10 cellular contexts compared by ENCODE assay signal in the genomic region with DNA sequence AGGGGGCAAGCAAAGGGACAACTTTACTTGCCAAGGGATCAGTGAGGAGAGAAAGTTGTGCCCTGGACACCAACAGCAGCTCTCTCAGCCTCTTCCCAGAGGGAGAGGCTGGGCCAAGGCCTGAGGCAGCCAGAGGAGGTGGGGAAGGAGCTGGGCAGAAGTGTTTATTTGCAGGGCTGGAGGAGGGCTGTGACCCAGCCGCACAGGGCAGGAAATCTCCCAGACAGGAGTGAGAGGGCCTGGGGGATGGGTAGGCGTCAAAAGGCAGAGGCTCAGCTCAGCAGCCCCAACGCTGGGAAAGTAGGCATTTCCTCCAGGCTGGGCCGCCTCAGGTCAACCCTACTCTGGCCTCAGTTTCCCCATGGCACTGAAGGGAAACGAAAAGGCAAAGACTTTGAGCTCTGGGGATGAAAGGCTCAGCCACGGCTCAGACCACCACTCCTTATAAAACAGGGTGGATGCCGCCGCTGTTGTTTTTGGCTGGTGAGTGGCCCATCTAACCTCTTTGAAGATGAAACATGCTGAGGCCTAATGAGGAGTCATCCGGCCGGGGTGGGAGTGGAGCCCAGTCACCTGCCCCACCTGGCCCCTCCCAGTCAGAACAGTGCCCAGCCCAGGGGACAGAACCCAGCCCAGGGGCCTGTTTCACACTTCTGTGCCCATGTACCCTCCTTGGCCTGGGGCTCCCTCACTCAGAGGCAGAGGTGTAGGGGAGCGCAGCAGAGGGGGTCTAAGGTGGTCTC. TPM values are rescaled to one million over a fixed set of nuclear protein-coding genes. Genes with fewer than 3 reads are reported as not detected.
A peak's percentile ranks its signal among the peaks of the same experiment; 100 is the strongest.
DNase-seq lines count a peak whose midpoint lies in the region; ATAC-seq and TF ChIP-seq lines count a peak whose summit lies in the region.
"Had no signal": no experiment of that assay in that cellular context is flagged by ENCODE, and none has a peak within 500 bp of the region (broad histone marks: within the 10 kb centered on the region; RNA-seq: fewer than 3 reads in every experiment).

No MANE protein-coding gene starts in this region.

- H3K27me3 ChIP-seq in hepatocyte, result no peaks in the 10 kb centered on the region
- H3K27me3 ChIP-seq in skeletal muscle satellite cell (ENCODE audit: control insufficient read depth, insufficient read depth, low read length), result peaks cover 5% of the 10 kb centered on the region
- no peaks in the 10 kb centered on the region for H3K27me3 ChIP-seq in testis
- H3K27me3 ChIP-seq: foreskin keratinocyte had no signal

- POLR2A ChIA-PET in WTC11 (lab: Charles Lee), result interaction anchor here (1.4 kb wide), 1 partner anchor 22 kb away, joined by 4 read pairs; no protein-coding TSS in a partner anchor

- no peak for TF ChIP-seq CTCF in WTC11 (IDR thresholded peaks at IDR 0.05)
- no peak for TF ChIP-seq CTCF in hepatocyte (IDR thresholded peaks at IDR 0.05; ENCODE audit: poor library complexity)
- no peak for TF ChIP-seq CTCF in testis (IDR thresholded peaks at IDR 0.05)

- TF ChIP-seq POLR2A in testis (IDR thresholded peaks at IDR 0.05), result no peak

- WGBS in hepatocyte (ENCODE audit: low lambda C conversion rate, missing lambda C conversion rate), result 53% methylated on average over 11 of the region's 11 CpGs
- WGBS in testis, 2 donors, result 75 to 87% methylated on average over 8 to 11 of the region's 11 CpGs

- DNase-seq in activated T-cell treated with anti-CD3 and anti-CD28 coated beads, Interleukin-2, amount 50 U/mL, for 24 hours, result peak; percentile 44
- no peak for DNase-seq in activated T-cell treated with anti-CD3 and anti-CD28 coated beads, Interleukin-2, amount 50 U/mL, for 48 hours
- no peak for DNase-seq in WTC11 (ENCODE audit: low spot score)
- DNase-seq in hepatocyte (ENCODE audit: low spot score), result no peak
- DNase-seq in testis, result no peak
- DNase-seq in SK-N-DZ (ENCODE audit: low spot score), result no peak
- DNase-seq: foreskin keratinocyte had no signal

- H3K79me2 ChIP-seq in hepatocyte, result no peaks in the 10 kb centered on the region

- H3K9me2 ChIP-seq in hepatocyte (replicated peaks; ENCODE audit: insufficient read depth), result no peaks in the 10 kb centered on the region

- H3K4me1 Mint-ChIP-seq in activated T-cell treated with anti-CD3 and anti-CD28 coated beads, Interleukin-2, amount 50 U/mL, for 24 hours (ENCODE audit: low read depth), result peaks cover 61% of the 10 kb centered on the region
- H3K4me1 Mint-ChIP-seq in WTC11, result peaks cover 52% of the 10 kb centered on the region

- H3K4me2 ChIP-seq in hepatocyte, result no peak overlapping the region
- peak overlapping the region; percentile 12 for H3K4me2 ChIP-seq in skeletal muscle satellite cell (ENCODE audit: low read length)

- no peak overlapping the region for H2AFZ ChIP-seq in hepatocyte

- H3K36me3 Mint-ChIP-seq in activated T-cell treated with anti-CD3 and anti-CD28 coated beads, Interleukin-2, amount 50 U/mL, for 24 hours (ENCODE audit: low read depth), result no peaks in the 10 kb centered on the region
- H3K36me3 Mint-ChIP-seq in WTC11, result no peaks in the 10 kb centered on the region

- peak; percentile 77 for ATAC-seq in WTC11
- ATAC-seq in HG03378 (IDR thresholded peaks at IDR 0.05; ENCODE audit: unreplicated experiment), result no peak
- ATAC-seq: foreskin keratinocyte, Panc1 had no signal

- peak overlapping the region; percentile 3 for H3K27ac Mint-ChIP-seq in activated T-cell treated with anti-CD3 and anti-CD28 coated beads, Interleukin-2, amount 50 U/mL, for 24 hours
- H3K27ac Mint-ChIP-seq in WTC11, result peak overlapping the region; percentile 40; the same call in 1 of the 2 replicates

- CTCF ChIA-PET in WTC11 (lab: Charles Lee), result interaction anchor here (0.9 to 2.2 kb wide), 7 partner anchors 11 to 59 kb away, joined by 3 to 18 read pairs (median 5); a partner anchor contains a TSS

- no peak overlapping the region for H3K9ac ChIP-seq in skeletal muscle satellite cell (ENCODE audit: low read depth, low read length)

- intact Hi-C loops in testis (cut with DNase I; ENCODE audit: low total_unique reads), result no loop called here

- H3K4me1 ChIP-seq in hepatocyte (ENCODE audit: insufficient read depth) (peaks cover 64% of the 10 kb centered on the region), skeletal muscle satellite cell (ENCODE audit: control insufficient read depth, insufficient read depth, low read length) (peaks cover 43% of the 10 kb centered on the region), testis (peaks cover 25% of the 10 kb centered on the region)

- H3K9me3 ChIP-seq in hepatocyte (ENCODE audit: low read depth) (no peaks in the 10 kb centered on the region), skeletal muscle satellite cell (replicated peaks; ENCODE audit: low read length) (no peaks in the 10 kb centered on the region), testis (no peaks in the 10 kb centered on the region)

- no peaks in the 10 kb centered on the region for H3K9me3 Mint-ChIP-seq in activated T-cell treated with anti-CD3 and anti-CD28 coated beads, Interleukin-2, amount 50 U/mL, for 24 hours
- no peaks in the 10 kb centered on the region for H3K9me3 Mint-ChIP-seq in WTC11

- H4K20me1 ChIP-seq in hepatocyte (ENCODE audit: insufficient read depth, poor library complexity, severe bottlenecking), result no peaks in the 10 kb centered on the region

- no peak overlapping the region for H3K4me3 ChIP-seq in hepatocyte
- no peak overlapping the region for H3K4me3 ChIP-seq in skeletal muscle satellite cell (ENCODE audit: low read length)
- H3K4me3 ChIP-seq in testis, result no peak overlapping the region

- H3K27me3 Mint-ChIP-seq in activated T-cell treated with anti-CD3 and anti-CD28 coated beads, Interleukin-2, amount 50 U/mL, for 24 hours, result no peaks in the 10 kb centered on the region
- no peaks in the 10 kb centered on the region; the same call in 1 of the 2 replicates for H3K27me3 Mint-ChIP-seq in WTC11 (ENCODE audit: low read depth)

- H3K27ac ChIP-seq in hepatocyte, result peak overlapping the region; percentile 51
- H3K27ac ChIP-seq in testis, result no peak overlapping the region
- H3K27ac ChIP-seq: foreskin keratinocyte had no signal

- H3K36me3 ChIP-seq in hepatocyte (replicated peaks; ENCODE audit: insufficient read depth, low read depth) (no peaks in the 10 kb centered on the region), skeletal muscle satellite cell (ENCODE audit: insufficient read depth, low read length) (no peaks in the 10 kb centered on the region), testis (ENCODE audit: low read depth, missing control alignments) (no peaks in the 10 kb centered on the region)

- H3K4me3 Mint-ChIP-seq in activated T-cell treated with anti-CD3 and anti-CD28 coated beads, Interleukin-2, amount 50 U/mL, for 24 hours, result no peak overlapping the region
- H3K4me3 Mint-ChIP-seq in WTC11, result no peak overlapping the region

TF ChIP-seq in WTC11, 78 proteins besides CTCF, POLR2A, EP300 and RAD21 (continues in another document):
- TF ChIP-seq FOXP1 (CRISPR knock-in tag; IDR thresholded peaks at IDR 0.05; ENCODE audit: borderline replicate concordance) (0 out of 2 replicates have a peak, but pooled peaks have one; percentile 42), JUN (CRISPR knock-in tag; IDR thresholded peaks at IDR 0.05) (no peak)
- TF ChIP-seq, protein P1, sequence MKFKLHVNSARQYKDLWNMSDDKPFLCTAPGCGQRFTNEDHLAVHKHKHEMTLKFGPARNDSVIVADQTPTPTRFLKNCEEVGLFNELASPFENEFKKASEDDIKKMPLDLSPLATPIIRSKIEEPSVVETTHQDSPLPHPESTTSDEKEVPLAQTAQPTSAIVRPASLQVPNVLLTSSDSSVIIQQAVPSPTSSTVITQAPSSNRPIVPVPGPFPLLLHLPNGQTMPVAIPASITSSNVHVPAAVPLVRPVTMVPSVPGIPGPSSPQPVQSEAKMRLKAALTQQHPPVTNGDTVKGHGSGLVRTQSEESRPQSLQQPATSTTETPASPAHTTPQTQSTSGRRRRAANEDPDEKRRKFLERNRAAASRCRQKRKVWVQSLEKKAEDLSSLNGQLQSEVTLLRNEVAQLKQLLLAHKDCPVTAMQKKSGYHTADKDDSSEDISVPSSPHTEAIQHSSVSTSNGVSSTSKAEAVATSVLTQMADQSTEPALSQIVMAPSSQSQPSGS (CRISPR knock-in tag; IDR thresholded peaks at IDR 0.05; ENCODE audit: borderline replicate concordance, low read depth), result no peak

RNA-seq across cellular contexts. Expression of a gene that starts 21.9 kb away (rescaled TPM):
- total RNA-seq in WTC11 (2021) (80.0 to 81.6 TPM (median 80.4 TPM) in 3 replicates), hepatocyte (30.2 and 37.5 TPM in 2 replicates), testis (10 to 100 TPM; 11.4 to 17.6 TPM)
- polyA plus RNA-seq in hepatocyte (28.6 and 33.4 TPM in 2 replicates), testis (ENCODE audit: insufficient read depth, low read depth, low replicate concordance) (10.5 TPM)
- total RNA-seq in skeletal muscle satellite cell (2012; rRNA removed), result 13.2 and 20.8 TPM in 2 replicates
- 42.0 and 42.7 TPM in 2 replicates for polyA plus RNA-seq in SK-N-DZ (2014; cell fraction: cytosol; rRNA removed)
- polyA plus RNA-seq in SK-N-DZ (2014; cell fraction: nucleus; rRNA removed), result 91.3 and 99.0 TPM in 2 replicates

RNA-seq across cellular contexts. Expression of a gene that starts 33.9 kb away (rescaled TPM):
- total RNA-seq in WTC11 (2021), result 16.2 to 17.9 TPM (median 17.0 TPM) in 3 replicates
- 9.0 and 13.6 TPM in 2 replicates for total RNA-seq in hepatocyte
- 25.6 and 34.9 TPM in 2 replicates for polyA plus RNA-seq in hepatocyte
- total RNA-seq in skeletal muscle satellite cell (2012; rRNA removed), result 10.9 and 12.5 TPM in 2 replicates
- 10 to 100 TPM; 13.9 to 16.4 TPM for total RNA-seq in testis
- polyA plus RNA-seq in testis (ENCODE audit: insufficient read depth, low read depth, low replicate concordance), result 8.9 TPM
- 23.2 and 23.9 TPM in 2 replicates for polyA plus RNA-seq in SK-N-DZ (2014; cell fraction: cytosol; rRNA removed)
- 20.5 and 30.6 TPM in 2 replicates for polyA plus RNA-seq in SK-N-DZ (2014; cell fraction: nucleus; rRNA removed)

RNA-seq across cellular contexts. Expression of a gene that starts 47.9 kb away (rescaled TPM):
- total RNA-seq in WTC11 (2021) (2.5 to 4.1 TPM (median 3.2 TPM) in 3 replicates), hepatocyte (1.8 and 2.0 TPM in 2 replicates), testis (1 to 10 TPM; 5.3 to 6.8 TPM)
- polyA plus RNA-seq in hepatocyte (4.4 and 4.7 TPM in 2 replicates), testis (ENCODE audit: insufficient read depth, low read depth, low replicate concordance) (7.5 TPM)
- total RNA-seq in skeletal muscle satellite cell (2012; rRNA removed), result 1.1 and 2.3 TPM in 2 replicates
- 2.1 and 3.1 TPM in 2 replicates for polyA plus RNA-seq in SK-N-DZ (2014; cell fraction: cytosol; rRNA removed)
- 14.5 and 26.4 TPM in 2 replicates for polyA plus RNA-seq in SK-N-DZ (2014; cell fraction: nucleus; rRNA removed)
